ENCODE assay signal across 8 cellular contexts in the genomic region with DNA sequence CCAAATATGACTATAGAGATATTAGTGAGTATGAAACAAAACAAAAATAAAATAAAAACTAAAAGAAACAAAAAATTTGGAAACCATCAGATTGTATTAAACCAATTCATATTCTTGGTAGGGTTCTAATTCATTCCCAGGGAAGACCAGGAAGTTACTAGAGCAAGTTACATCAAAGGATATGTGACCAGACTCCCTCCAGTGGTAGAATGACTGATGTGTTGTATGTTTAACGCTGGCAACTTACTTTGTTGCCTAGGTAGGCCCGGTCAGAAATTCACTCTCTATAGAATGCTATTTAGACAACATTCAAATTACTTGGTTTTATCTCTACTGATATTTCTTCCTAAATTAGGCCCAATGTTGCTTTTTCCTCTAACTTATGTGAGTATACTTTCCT. TPM values are rescaled to one million over a fixed set of nuclear protein-coding genes. Genes with fewer than 3 reads are reported as not detected.
A peak's percentile ranks its signal among the peaks of the same experiment; 100 is the strongest.
DNase-seq lines count a peak whose midpoint lies in the region; ATAC-seq and TF ChIP-seq lines count a peak whose summit lies in the region.

No MANE protein-coding gene starts in this region.

- H3K27me3 ChIP-seq in smooth muscle cell (ENCODE audit: low read depth) (peaks cover 12% of the 10 kb centered on the region), aorta (ENCODE audit: control insufficient read depth in 1 of 2, insufficient read depth in 2 of 2, low read length in 1 of 2) (no peaks in the 10 kb centered on the region)

- CTCF ChIA-PET in AG04449 (lab: Yijun Ruan, JAX): interaction anchor here (1.4 to 2.1 kb wide), 4 partner anchors 30 to 399 kb away, joined by 4 to 9 read pairs (median 7); no protein-coding TSS in a partner anchor

- peaks cover 2% of the 10 kb centered on the region for H3K4me1 ChIP-seq in smooth muscle cell (ENCODE audit: low read depth)
- peaks cover 0 to 1% of the 10 kb centered on the region in 2 donors for H3K4me1 ChIP-seq in aorta (ENCODE audit: control insufficient read depth in 1 of 2, insufficient read depth in 2 of 2, low read length in 2 of 2)

- TF ChIP-seq CTCF in AG04449 (IDR thresholded peaks at IDR 0.05; ENCODE audit: insufficient read depth, low read length, missing control alignments) (peak; percentile 52), smooth muscle cell (IDR thresholded peaks at IDR 0.05; ENCODE audit: borderline replicate concordance, insufficient read depth, poor library complexity, severe bottlenecking) (peak; percentile 49), coronary artery (IDR thresholded peaks at IDR 0.05) (no peak)

- no peak overlapping the region for H3K4me2 ChIP-seq in smooth muscle cell

- H3K27ac ChIP-seq in smooth muscle cell (ENCODE audit: low read depth) (no peak overlapping the region), aorta (ENCODE audit: low read depth in 1 of 2, low read length in 2 of 2) (no peak overlapping the region), coronary artery (no peak overlapping the region)

- intact Hi-C loops in aorta (cut with DNase I): loop anchor here in 1 of 2 donors (5.0 kb wide), 1 partner anchor 229 kb away; no protein-coding TSS in a partner anchor

- H3K9me3 ChIP-seq in smooth muscle cell (replicated peaks; ENCODE audit: low read depth) (no peaks in the 10 kb centered on the region), aorta (ENCODE audit: control insufficient read depth, low read length) (no peaks in the 10 kb centered on the region)

- no peak overlapping the region for H3K9ac ChIP-seq in smooth muscle cell (ENCODE audit: low read depth)

- H3K79me2 ChIP-seq in smooth muscle cell (ENCODE audit: low read depth): no peaks in the 10 kb centered on the region

- H4K20me1 ChIP-seq in smooth muscle cell (ENCODE audit: low read depth): no peaks in the 10 kb centered on the region

- ATAC-seq in GM18517 (IDR thresholded peaks at IDR 0.05; ENCODE audit: unreplicated experiment) (peak; percentile 72), aorta (ENCODE audit: low FRiP score) (no peak)

- H3K36me3 ChIP-seq in smooth muscle cell (ENCODE audit: low read depth): no peaks in the 10 kb centered on the region
- H3K36me3 ChIP-seq in aorta (ENCODE audit: control insufficient read depth in 1 of 2, insufficient read depth in 2 of 2, low read length in 1 of 2): no peaks in the 10 kb centered on the region

- no peak overlapping the region for H2AFZ ChIP-seq in smooth muscle cell (ENCODE audit: low read depth)

- 42% methylated on average over 2 of the region's 2 CpGs for WGBS in smooth muscle cell (ENCODE audit: low lambda C conversion rate)
- WGBS in aorta, 2 donors: 13 to 16% methylated on average over 2 of the region's 2 CpGs

- POLR2A ChIA-PET in AG04449 (lab: Yijun Ruan, JAX): no interaction called here

- in situ Hi-C loops in SK-MEL-5 (cut with HindIII; ENCODE audit: low pct_unique_long_range_greater_than_20kb, low sequenced_read_pairs): no loop called here

- H3K4me3 ChIP-seq in AG04449 (ENCODE audit: low read depth, low read length): no peak overlapping the region
- no peak overlapping the region for H3K4me3 ChIP-seq in Jurkat, Clone E6-1 (ENCODE audit: low read length)
- H3K4me3 ChIP-seq in smooth muscle cell: no peak overlapping the region
- H3K4me3 ChIP-seq in aorta (ENCODE audit: low read length in 2 of 2): no peak overlapping the region
- H3K4me3 ChIP-seq in coronary artery: no peak overlapping the region

- DNase-seq in AG04449 (ENCODE audit: low read depth, low spot score) (peak; percentile 1), SK-MEL-5 (ENCODE audit: low read depth, low spot score) (peak; percentile 76), glomerular endothelial cell (ENCODE audit: extremely low read depth, low read depth, low spot score) (peak; percentile 10), smooth muscle cell (lab: John Stamatoyannopoulos, UW; ENCODE audit: unreplicated experiment) (no peak), aorta (no peak), coronary artery (ENCODE audit: low spot score) (no peak)
- peak; percentile 61 for DNase-seq in Jurkat, Clone E6-1 (ENCODE audit: low read depth, low spot score)

- H3F3A ChIP-seq in smooth muscle cell (ENCODE audit: low read depth): no peaks in the 10 kb centered on the region

RNA-seq across cellular contexts. Expression of a gene that starts 5.2 kb away (rescaled TPM):
- not detected for polyA plus RNA-seq in Jurkat, Clone E6-1 (2012; ENCODE audit: insufficient read depth, insufficient read length)
- 3.2 and 4.3 TPM in 2 replicates for total RNA-seq in SK-MEL-5 (2014; rRNA removed; shearing (Covaris generic))
- 0.25 and 0.54 TPM in 2 replicates for polyA plus RNA-seq in SK-MEL-5 (2015; cell fraction: cytosol; rRNA removed)
- polyA plus RNA-seq in SK-MEL-5 (2015; cell fraction: nucleus; rRNA removed): 0.14 TPM in 1 of 2 replicates, not detected in the other
- total RNA-seq in glomerular endothelial cell (not detected in 2 replicates), smooth muscle cell (0.63 TPM in 1 of 2 replicates, not detected in the other), aorta (under 1 TPM; 0.19 to 0.54 TPM)
- polyA plus RNA-seq in smooth muscle cell (0.31 TPM in 1 of 2 replicates, not detected in the other), aorta (1 to 10 TPM in 1 of 2 donors, under 1 TPM in 1; 0.54 to 2.3 TPM)

Comparison
In these comparisons a context has a peak if more than half of its experiments do, and no peak if none do; other contexts are left out.
1. DNase-seq: peak in AG04449 (single experiment), Jurkat, Clone E6-1 (single experiment), SK-MEL-5 (single experiment) and glomerular endothelial cell (single experiment); none in smooth muscle cell (single experiment), aorta (0 of 2) and coronary artery (single experiment).